ENCODE assay signal across 7 cellular contexts in genomic region chr15:52551186-52551585, GRCh38. TPM values are rescaled to one million over a fixed set of nuclear protein-coding genes. Genes with fewer than 3 reads are reported as not detected.
DNase-seq lines count a peak whose midpoint lies in the region; ATAC-seq, FAIRE-seq and TF ChIP-seq lines count a peak whose summit lies in the region.
"Not testable (repeated sequence)": the region's sequence is repeated elsewhere in the genome, so short reads cannot be mapped to it uniquely, and the experiment has no call there.

No MANE protein-coding gene starts in this region.

- BruUV-seq in PC-3 (replicated peaks; lab: Mats Ljungman, UMichigan) = TSS peak; percentile 6

- intact Hi-C loops in PC-3 (cut with micrococcal nuclease); right lobe of liver (cut with DNase I); spleen (cut with DNase I; ENCODE audit: low total_unique reads): not testable (repeated sequence)

- H2AFZ ChIP-seq in PC-3 (ENCODE audit: low read length) = not testable (repeated sequence)

- not testable (repeated sequence) for H3K27me3 ChIP-seq in PC-3 (ENCODE audit: low read length); right lobe of liver; spleen (replicated peaks in 1 of 7)

- H4K20me1 ChIP-seq in PC-3 (ENCODE audit: low read length) = not testable (repeated sequence)

- H3K4me3 ChIP-seq in A549; PC-3 (ENCODE audit: low read length); right lobe of liver: not testable (repeated sequence)
- H3K4me3 ChIP-seq in spleen = peak overlapping the region in 1 of 8 donors; percentile 22

- not testable (repeated sequence) for ATAC-seq in A549, PC-3
- peak; percentile 75 for ATAC-seq in left lobe of liver
- peak; percentile 42 to 84 (median 60) for ATAC-seq in right lobe of liver

- not testable (repeated sequence) for TF ChIP-seq CTCF in A549 (IDR thresholded peaks at IDR 0.05); D721Med (IDR thresholded peaks at IDR 0.05; ENCODE audit: insufficient read depth, missing control alignments); PC-3 (conservative IDR thresholded peaks at IDR 0.05; ENCODE audit: low read depth, low read length); right lobe of liver (IDR thresholded peaks at IDR 0.05); spleen (IDR thresholded peaks at IDR 0.05 in 8 of 11, conservative IDR thresholded peaks at IDR 0.05 in 3 of 11)

- not testable (repeated sequence) for H3K9me3 ChIP-seq in A549; PC-3 (ENCODE audit: low read length); right lobe of liver; spleen

- CTCF ChIA-PET in A549 (lab: Yijun Ruan, JAX) = interaction anchor here (1.0 kb wide), 1 partner anchor 296 kb away, joined by 3 read pairs; no protein-coding TSS in a partner anchor
- CTCF ChIA-PET in PC-3 (lab: Charles Lee) = not testable (repeated sequence)

- WGBS in A549 (ENCODE audit: missing lambda C conversion rate) = 58% methylated on average over 1 of the region's 1 CpG
- 0% methylated on average over 1 of the region's 1 CpG for WGBS in right lobe of liver (ENCODE audit: insufficient coverage, low coverage, low lambda C conversion rate, missing lambda C conversion rate)
- WGBS in spleen, 5 donors = 49 to 88% (median 70%) methylated on average over 1 of the region's 1 CpG

- TF ChIP-seq POLR2A in A549 (IDR thresholded peaks at IDR 0.05; ENCODE audit: low read length); right lobe of liver (IDR thresholded peaks at IDR 0.05); spleen (IDR thresholded peaks at IDR 0.05): not testable (repeated sequence)

- POLR2A ChIA-PET in A549 (lab: Yijun Ruan, JAX); PC-3 (lab: Charles Lee; ENCODE audit: unreplicated experiment): not testable (repeated sequence)

- FAIRE-seq in A549 (lab: Jason Lieb, UNC) (peak; percentile 77), D721Med (lab: Jason Lieb, UNC) (peak; percentile 55), GM18507 (lab: Jason Lieb, UNC) (peak; percentile 31)

- H3K36me3 ChIP-seq in PC-3 (ENCODE audit: low read depth, low read length) (peaks cover 50% of the 10 kb centered on the region), right lobe of liver (peaks cover 0 to 42% (median 8%) of the 10 kb centered on the region in 4 donors), spleen (peaks cover 0 to 96% (median 44%) of the 10 kb centered on the region in 6 donors)

- H3K27ac ChIP-seq in A549; PC-3 (ENCODE audit: low read length): not testable (repeated sequence)
- peak overlapping the region in 1 of 3 donors; percentile 2 for H3K27ac ChIP-seq in right lobe of liver
- peak overlapping the region in 6 of 8 donors; percentile 16 to 83 (median 76) for H3K27ac ChIP-seq in spleen

- not testable (repeated sequence) for H3K9ac ChIP-seq in PC-3 (ENCODE audit: low read length)

- not testable (repeated sequence) for DNase-seq in A549 (ENCODE audit: low read depth in 1 of 2, low spot score in 1 of 2); D721Med (ENCODE audit: insufficient read length, low spot score); GM18507 (ENCODE audit: extremely low spot score, insufficient read length, low read depth); PC-3; left lobe of liver (ENCODE audit: low spot score); right lobe of liver; spleen

- TF ChIP-seq EP300 in A549 (IDR thresholded peaks at IDR 0.05) = not testable (repeated sequence)

- not testable (repeated sequence) for H3K4me1 ChIP-seq in A549; PC-3 (ENCODE audit: insufficient read depth, low read length)
- peaks cover 0 to 17% (median 0%) of the 10 kb centered on the region in 4 donors for H3K4me1 ChIP-seq in right lobe of liver
- H3K4me1 ChIP-seq in spleen = peaks cover 0 to 49% (median 18%) of the 10 kb centered on the region in 6 donors

- peaks cover 24% of the 10 kb centered on the region for H3K79me2 ChIP-seq in PC-3 (ENCODE audit: low read length)

- not testable (repeated sequence) for H3K9me2 ChIP-seq in PC-3 (replicated peaks; ENCODE audit: low read length)

- not testable (repeated sequence) for TF ChIP-seq RAD21 in A549 (conservative IDR thresholded peaks at IDR 0.05 in 1 of 2, IDR thresholded peaks at IDR 0.05 in 1 of 2)

- H3F3A ChIP-seq in PC-3 (ENCODE audit: low read length, unreplicated experiment) = not testable (repeated sequence)

- not testable (repeated sequence) for H3K4me2 ChIP-seq in A549; PC-3 (ENCODE audit: low read length)

RNA-seq across cellular contexts. Expression of gene ARPP19, which starts 17.6 kb away (rescaled TPM):
- polyA plus RNA-seq in A549 (2011; rRNA removed) (142 and 192 TPM in 2 replicates), A549 (2017; fragmentation: RNase III; extraction: RNeasy Plus Mini Kit Qiagen cat#74134 plus additional on column Dnase treatment) (97.0 to 102 TPM (median 102 TPM) in 3 replicates), spleen (10 to 100 TPM; 18.3 to 33.8 (median 23.4) TPM)
- 31.4 and 41.0 TPM in 2 replicates for polyA plus RNA-seq in A549 (2012; cell fraction: cytosol; rRNA removed)
- polyA plus RNA-seq in A549 (2012; cell fraction: nucleus; rRNA removed) = 10.5 and 23.9 TPM in 2 replicates
- polyA minus RNA-seq in A549 (2011; rRNA and poly(A)+ RNA removed) = 94.8 and 118 TPM in 2 replicates
- total RNA-seq in PC-3 (2014; rRNA removed) (54.4 and 65.8 TPM in 2 replicates), left lobe of liver (42.6 TPM), right lobe of liver (10 to 100 TPM; 47.0 to 73.9 (median 51.6) TPM), spleen (100 to 1,000 TPM in 5 of 7 donors, 10 to 100 TPM in 2; 95.9 to 132 (median 111) TPM)

RNA-seq across cellular contexts. Expression of gene MYO5A, which starts 22.5 kb away (rescaled TPM):
- polyA plus RNA-seq in A549 (2011; rRNA removed) (46.7 and 49.8 TPM in 2 replicates), A549 (2017; fragmentation: RNase III; extraction: RNeasy Plus Mini Kit Qiagen cat#74134 plus additional on column Dnase treatment) (14.9 to 16.9 TPM (median 15.1 TPM) in 3 replicates), spleen (1 to 10 TPM; 4.7 to 6.4 (median 6.3) TPM)
- polyA plus RNA-seq in A549 (2012; cell fraction: cytosol; rRNA removed) = 15.3 and 15.8 TPM in 2 replicates
- 12.4 and 13.1 TPM in 2 replicates for polyA plus RNA-seq in A549 (2012; cell fraction: nucleus; rRNA removed)
- polyA minus RNA-seq in A549 (2011; rRNA and poly(A)+ RNA removed) = 78.6 and 95.1 TPM in 2 replicates
- total RNA-seq in PC-3 (2014; rRNA removed) (42.1 and 55.7 TPM in 2 replicates), left lobe of liver (4.0 TPM), right lobe of liver (10 to 100 TPM in 2 of 6 experiments, 1 to 10 TPM in 4; 3.2 to 13.3 (median 5.0) TPM), spleen (10 to 100 TPM; 30.9 to 48.3 (median 39.1) TPM)
